Comparison of ENCODE assay signal across 36 cellular contexts in genomic region chr4:94698187-94698586, GRCh38. TPM values are rescaled to one million over a fixed set of nuclear protein-coding genes. Genes with fewer than 3 reads are reported as not detected.
"Had no signal": no experiment of that assay in that cellular context is flagged by ENCODE, and none has a peak within 500 bp of the region (broad histone marks: within the 10 kb centered on the region; RNA-seq: fewer than 3 reads in every experiment).

No MANE protein-coding gene starts in this region.

- ATAC-seq: activated CD8-positive, alpha-beta T cell treated with anti-CD3 and anti-CD28 coated beads for 36 hours; activated naive CD4-positive, alpha-beta T cell treated with anti-CD3 and anti-CD28 coated beads, Interleukin-2, amount 50 U/mL, for 72 hours; activated T-cell treated with anti-CD3 and anti-CD28 coated beads, Interleukin-2, amount 50 U/mL, for 4 hours; activated T-cell treated with anti-CD3 and anti-CD28 coated beads, Interleukin-2, amount 50 U/mL, for 72 hours; activated T-helper 17 cell treated with anti-CD3 and anti-CD28 coated beads, Interleukin-2, amount 50 U/mL, for 72 hours; body of pancreas had no signal

- H3K9me3 ChIP-seq: adrenal gland, body of pancreas, breast epithelium had no signal

- H3K27ac ChIP-seq: adrenal gland, body of pancreas, brain microvascular endothelial cell, breast epithelium, VCaP had no signal

- H3K4me1 ChIP-seq: adrenal gland, body of pancreas, breast epithelium had no signal

- H3K4me3 ChIP-seq: adrenal gland, body of pancreas, breast epithelium had no signal

- H3K36me3 ChIP-seq: adrenal gland, brain microvascular endothelial cell, breast epithelium had no signal

- FAIRE-seq: astrocyte, TTC549 had no signal

- DNase-seq: activated B cell treated with CpG ODN at 0.5 μM for 24 hours; activated CD4-positive, alpha-beta memory T cell treated with anti-CD3 and anti-CD28 coated beads for 36 hours; activated CD4-positive, alpha-beta T cell treated with anti-CD3 and anti-CD28 coated beads for 4 hours; activated CD4-positive, alpha-beta T cell treated with anti-CD3 and anti-CD28 coated beads, Interleukin-2, amount 10 ng/mL, durations not matched to agents 24 days and 14 days; activated CD4-positive, alpha-beta T cell treated with anti-CD3 and anti-CD28 coated beads, Interleukin-2, amount 50 U/mL, for 1 hour; activated CD4-positive, alpha-beta T cell treated with anti-CD3 and anti-CD28 coated beads, Interleukin-2, amount 50 U/mL, for 4 hours; activated CD4-positive, CD25-positive, alpha-beta regulatory T cell treated with anti-CD3 and anti-CD28 coated beads, Interleukin-2, amount 50 U/mL, for 72 hours; activated CD8-positive, alpha-beta memory T cell treated with anti-CD3 and anti-CD28 coated beads, Interleukin-2, amount 50 U/mL, for 4 hours; activated CD8-positive, alpha-beta T cell treated with anti-CD3 and anti-CD28 coated beads for 36 hours; activated effector memory CD4-positive, alpha-beta T cell treated with anti-CD3 and anti-CD28 coated beads, Interleukin-2, amount 50 U/mL, for 16 hours; activated gamma-delta T cell treated with Interleukin-2 at 50 U/mL for 16 hours; activated naive CD4-positive, alpha-beta T cell; activated naive CD4-positive, alpha-beta T cell treated with anti-CD3 and anti-CD28 coated beads for 36 hours; activated naive CD4-positive, alpha-beta T cell treated with anti-CD3 and anti-CD28 coated beads, Interleukin-2, amount 50 U/mL, for 16 hours; activated naive CD8-positive, alpha-beta T cell treated with anti-CD3 and anti-CD28 coated beads for 36 hours; activated T-cell treated with anti-CD3 and anti-CD28 coated beads for 4 hours; activated T-cell treated with anti-CD3 and anti-CD28 coated beads, Interleukin-2, amount 50 U/mL, for 1 hour; activated T-cell treated with anti-CD3 and anti-CD28 coated beads, Interleukin-2, amount 50 U/mL, for 4 hours; activated T-cell treated with anti-CD3 and anti-CD28 coated beads, Interleukin-2, amount 50 U/mL, for 72 hours; adrenal gland; amniotic stem cell; aorta; body of pancreas; brain microvascular endothelial cell; central memory CD4-positive, alpha-beta T cell; T-helper 1 cell; T-helper 2 cell; T-helper 9 cell had no signal

- H3K27me3 ChIP-seq: adrenal gland, body of pancreas, brain microvascular endothelial cell, breast epithelium had no signal

RNA-seq across cellular contexts. Expression of gene BMPR1B, which starts 59.6 kb away (rescaled TPM):
- total RNA-seq: activated B cell treated with CpG ODN at 0.5 μM for 24 hours; activated CD4-positive, alpha-beta memory T cell treated with anti-CD3 and anti-CD28 coated beads for 36 hours; activated CD4-positive, alpha-beta T cell treated with anti-CD3 and anti-CD28 coated beads, Interleukin-2, amount 10 ng/mL, durations not matched to agents 24 days and 14 days; activated CD8-positive, alpha-beta memory T cell treated with anti-CD3 and anti-CD28 coated beads for 36 hours; activated CD8-positive, alpha-beta T cell treated with anti-CD3 and anti-CD28 coated beads for 36 hours; activated naive CD4-positive, alpha-beta T cell treated with anti-CD3 and anti-CD28 coated beads, Interleukin-2, amount 50 U/mL, for 72 hours; activated naive CD8-positive, alpha-beta T cell treated with anti-CD3 and anti-CD28 coated beads for 36 hours; activated T-cell treated with anti-CD3 and anti-CD28 coated beads, Interleukin-2, amount 50 U/mL, for 4 hours; activated T-cell treated with anti-CD3 and anti-CD28 coated beads, Interleukin-2, amount 50 U/mL, for 72 hours; activated T-helper 1 cell treated with anti-CD3 and anti-CD28 coated beads, Interleukin-12 subunit alpha, Interleukin-12 subunit beta, Interleukin-2, Interleukin-4 antibody, amounts not matched to agents 30 ng/mL and 10 ng/mL and 1 ng/mL, durations not matched to agents 14 hours and 24 hours and 36 hours; activated T-helper 17 cell treated with anti-CD3 and anti-CD28 coated beads, Interleukin-2, amount 50 U/mL, for 72 hours had no signal
